ENCODE assay signal across 8 cellular contexts in the genomic region with DNA sequence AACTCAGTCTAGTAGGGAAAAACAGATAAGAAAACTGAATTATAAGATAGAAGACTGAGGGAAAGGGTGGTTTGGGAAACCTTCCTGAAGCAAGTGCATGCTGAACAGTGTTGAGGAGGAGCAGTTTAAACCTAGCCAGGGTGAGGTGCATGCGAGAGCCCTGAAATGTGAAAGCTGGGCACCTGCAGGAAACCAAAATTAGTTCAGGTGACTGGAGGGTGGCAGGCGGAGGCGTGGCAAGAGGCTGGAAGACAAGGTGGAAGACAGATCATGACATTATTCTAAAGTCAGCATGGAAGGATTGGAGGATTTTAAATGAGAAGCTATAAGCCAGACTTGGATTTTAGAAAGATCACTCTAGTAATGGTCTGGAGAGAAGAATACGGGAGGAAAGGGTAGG.
"Had no signal": no experiment of that assay in that cellular context is flagged by ENCODE, and none has a peak within 500 bp of the region (broad histone marks: within the 10 kb centered on the region; RNA-seq: fewer than 3 reads in every experiment).

No MANE protein-coding gene starts in this region.

- H3K4me1 ChIP-seq: HAP-1 had no signal

- H3K27ac ChIP-seq: GM23248 had no signal

- H3K9me3 ChIP-seq: HAP-1 had no signal

- H3K9ac ChIP-seq: GM23248 had no signal

- H3K36me3 ChIP-seq: HAP-1 had no signal

- H3K4me2 ChIP-seq: GM23338 had no signal

- DNase-seq: GM23248, GOT3, H7, H9, HCEC 1CT, HFFc6 had no signal

- H2AFZ ChIP-seq: GM23248, GM23338 had no signal

- H3K4me3 ChIP-seq: GM23248, GM23338, HAP-1 had no signal
